ENCODE assay signal across 1 cellular context in genomic region chr17:65813306-65813705, GRCh38.
TF ChIP-seq lines count a peak whose summit lies in the region.

No MANE protein-coding gene starts in this region.

TF ChIP-seq in A549, 52 proteins besides CTCF, POLR2A, EP300 and RAD21 (continued from another document):
- no peak for TF ChIP-seq HES2 (IDR thresholded peaks at IDR 0.05)
- no peak for TF ChIP-seq FOXS1 (CRISPR knock-in tag; IDR thresholded peaks at IDR 0.05)
- TF ChIP-seq RCOR1 (IDR thresholded peaks at IDR 0.05; ENCODE audit: low read depth, low read length), result no peak
- no peak for TF ChIP-seq NR3C1 (IDR thresholded peaks at IDR 0.05)
- no peak for TF ChIP-seq MAX (IDR thresholded peaks at IDR 0.05)
TF ChIP-seq in A549: peak in this region for 0.
